1 cellular context compared by ENCODE assay signal in genomic region chr7:2555121-2556052, GRCh38.
TF ChIP-seq lines count a peak whose summit lies in the region.

Gene BRAT1 (minus strand): TSS chr7:2555524. CDS start chr7:2554431, 1,093 bp downstream.

TF ChIP-seq in GM12878, 131 proteins besides CTCF, POLR2A, EP300 and RAD21 (continued from another document and continues in another):
- TF ChIP-seq HSF1 (IDR thresholded peaks at IDR 0.05; ENCODE audit: low read depth, low read length) = 0 out of 2 replicates have a peak, but pooled peaks have one; percentile 29
- TF ChIP-seq ATF7 (IDR thresholded peaks at IDR 0.05; ENCODE audit: low read depth) = peak; percentile 99
- TF ChIP-seq DPF2 (IDR thresholded peaks at IDR 0.05) = peak; percentile 69
- peak; percentile 62; the same call in 1 of the 3 replicates for TF ChIP-seq POU2F2 (IDR thresholded peaks at IDR 0.05; ENCODE audit: borderline replicate concordance, low read depth, low read length)
- TF ChIP-seq, protein P1, sequence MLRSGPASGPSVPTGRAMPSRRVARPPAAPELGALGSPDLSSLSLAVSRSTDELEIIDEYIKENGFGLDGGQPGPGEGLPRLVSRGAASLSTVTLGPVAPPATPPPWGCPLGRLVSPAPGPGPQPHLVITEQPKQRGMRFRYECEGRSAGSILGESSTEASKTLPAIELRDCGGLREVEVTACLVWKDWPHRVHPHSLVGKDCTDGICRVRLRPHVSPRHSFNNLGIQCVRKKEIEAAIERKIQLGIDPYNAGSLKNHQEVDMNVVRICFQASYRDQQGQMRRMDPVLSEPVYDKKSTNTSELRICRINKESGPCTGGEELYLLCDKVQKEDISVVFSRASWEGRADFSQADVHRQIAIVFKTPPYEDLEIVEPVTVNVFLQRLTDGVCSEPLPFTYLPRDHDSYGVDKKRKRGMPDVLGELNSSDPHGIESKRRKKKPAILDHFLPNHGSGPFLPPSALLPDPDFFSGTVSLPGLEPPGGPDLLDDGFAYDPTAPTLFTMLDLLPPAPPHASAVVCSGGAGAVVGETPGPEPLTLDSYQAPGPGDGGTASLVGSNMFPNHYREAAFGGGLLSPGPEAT (IDR thresholded peaks at IDR 0.05; ENCODE audit: low read depth) = peak; percentile 83
- TF ChIP-seq FOXK2 (IDR thresholded peaks at IDR 0.05) = peak; percentile 98
- TF ChIP-seq TARDBP (IDR thresholded peaks at IDR 0.05; ENCODE audit: borderline replicate concordance) = peak; percentile 33; the same call in 1 of the 2 replicates
- peak; percentile 89 for TF ChIP-seq NR2F1 (conservative IDR thresholded peaks at IDR 0.05)
- TF ChIP-seq SREBF1 (IDR thresholded peaks at IDR 0.05; ENCODE audit: low read length) = peak; percentile 96
- peak; percentile 56 for TF ChIP-seq GATAD2B (conservative IDR thresholded peaks at IDR 0.05; ENCODE audit: low read depth)
- TF ChIP-seq BHLHE40 (IDR thresholded peaks at IDR 0.05; ENCODE audit: borderline replicate concordance in 1 of 2, low read depth in 2 of 2, low read length in 1 of 2) = peak; percentile 97 to 99
- no peak; the same call in 1 of the 2 replicates for TF ChIP-seq SPI1 (IDR thresholded peaks at IDR 0.05; ENCODE audit: borderline replicate concordance, insufficient read depth, low read depth, low read length)
- TF ChIP-seq, protein P2, sequence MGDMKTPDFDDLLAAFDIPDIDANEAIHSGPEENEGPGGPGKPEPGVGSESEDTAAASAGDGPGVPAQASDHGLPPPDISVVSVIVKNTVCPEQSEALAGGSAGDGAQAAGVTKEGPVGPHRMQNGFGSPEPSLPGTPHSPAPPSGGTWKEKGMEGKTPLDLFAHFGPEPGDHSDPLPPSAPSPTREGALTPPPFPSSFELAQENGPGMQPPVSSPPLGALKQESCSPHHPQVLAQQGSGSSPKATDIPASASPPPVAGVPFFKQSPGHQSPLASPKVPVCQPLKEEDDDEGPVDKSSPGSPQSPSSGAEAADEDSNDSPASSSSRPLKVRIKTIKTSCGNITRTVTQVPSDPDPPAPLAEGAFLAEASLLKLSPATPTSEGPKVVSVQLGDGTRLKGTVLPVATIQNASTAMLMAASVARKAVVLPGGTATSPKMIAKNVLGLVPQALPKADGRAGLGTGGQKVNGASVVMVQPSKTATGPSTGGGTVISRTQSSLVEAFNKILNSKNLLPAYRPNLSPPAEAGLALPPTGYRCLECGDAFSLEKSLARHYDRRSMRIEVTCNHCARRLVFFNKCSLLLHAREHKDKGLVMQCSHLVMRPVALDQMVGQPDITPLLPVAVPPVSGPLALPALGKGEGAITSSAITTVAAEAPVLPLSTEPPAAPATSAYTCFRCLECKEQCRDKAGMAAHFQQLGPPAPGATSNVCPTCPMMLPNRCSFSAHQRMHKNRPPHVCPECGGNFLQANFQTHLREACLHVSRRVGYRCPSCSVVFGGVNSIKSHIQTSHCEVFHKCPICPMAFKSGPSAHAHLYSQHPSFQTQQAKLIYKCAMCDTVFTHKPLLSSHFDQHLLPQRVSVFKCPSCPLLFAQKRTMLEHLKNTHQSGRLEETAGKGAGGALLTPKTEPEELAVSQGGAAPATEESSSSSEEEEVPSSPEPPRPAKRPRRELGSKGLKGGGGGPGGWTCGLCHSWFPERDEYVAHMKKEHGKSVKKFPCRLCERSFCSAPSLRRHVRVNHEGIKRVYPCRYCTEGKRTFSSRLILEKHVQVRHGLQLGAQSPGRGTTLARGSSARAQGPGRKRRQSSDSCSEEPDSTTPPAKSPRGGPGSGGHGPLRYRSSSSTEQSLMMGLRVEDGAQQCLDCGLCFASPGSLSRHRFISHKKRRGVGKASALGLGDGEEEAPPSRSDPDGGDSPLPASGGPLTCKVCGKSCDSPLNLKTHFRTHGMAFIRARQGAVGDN (IDR thresholded peaks at IDR 0.05) = no peak
- TF ChIP-seq POLR2AphosphoS5 (IDR thresholded peaks at IDR 0.05; ENCODE audit: low read length) = peak; percentile 74; the same call in 1 of the 2 replicates
- TF ChIP-seq IKZF1 (conservative IDR thresholded peaks at IDR 0.05) = peak; percentile 55
- 0 out of 2 replicates have a peak, but pooled peaks have one; percentile 30 for TF ChIP-seq YY1 (IDR thresholded peaks at IDR 0.05; ENCODE audit: low read depth, low read length)
- TF ChIP-seq MEF2B (IDR thresholded peaks at IDR 0.05; ENCODE audit: partially characterized antibody, poor library complexity, severe bottlenecking) = peak; percentile 18
- TF ChIP-seq NRF1 (conservative IDR thresholded peaks at IDR 0.05; ENCODE audit: low read depth, low read length) = no peak
- peak; percentile 53; the same call in 1 of the 2 replicates for TF ChIP-seq TAF1 (IDR thresholded peaks at IDR 0.05; ENCODE audit: borderline replicate concordance, low read depth, low read length)
- no peak; a peak in 1 of 4 replicates for TF ChIP-seq SRF (IDR thresholded peaks at IDR 0.05; ENCODE audit: low read depth in 2 of 2, low read length in 2 of 2)
- TF ChIP-seq, protein P3, sequence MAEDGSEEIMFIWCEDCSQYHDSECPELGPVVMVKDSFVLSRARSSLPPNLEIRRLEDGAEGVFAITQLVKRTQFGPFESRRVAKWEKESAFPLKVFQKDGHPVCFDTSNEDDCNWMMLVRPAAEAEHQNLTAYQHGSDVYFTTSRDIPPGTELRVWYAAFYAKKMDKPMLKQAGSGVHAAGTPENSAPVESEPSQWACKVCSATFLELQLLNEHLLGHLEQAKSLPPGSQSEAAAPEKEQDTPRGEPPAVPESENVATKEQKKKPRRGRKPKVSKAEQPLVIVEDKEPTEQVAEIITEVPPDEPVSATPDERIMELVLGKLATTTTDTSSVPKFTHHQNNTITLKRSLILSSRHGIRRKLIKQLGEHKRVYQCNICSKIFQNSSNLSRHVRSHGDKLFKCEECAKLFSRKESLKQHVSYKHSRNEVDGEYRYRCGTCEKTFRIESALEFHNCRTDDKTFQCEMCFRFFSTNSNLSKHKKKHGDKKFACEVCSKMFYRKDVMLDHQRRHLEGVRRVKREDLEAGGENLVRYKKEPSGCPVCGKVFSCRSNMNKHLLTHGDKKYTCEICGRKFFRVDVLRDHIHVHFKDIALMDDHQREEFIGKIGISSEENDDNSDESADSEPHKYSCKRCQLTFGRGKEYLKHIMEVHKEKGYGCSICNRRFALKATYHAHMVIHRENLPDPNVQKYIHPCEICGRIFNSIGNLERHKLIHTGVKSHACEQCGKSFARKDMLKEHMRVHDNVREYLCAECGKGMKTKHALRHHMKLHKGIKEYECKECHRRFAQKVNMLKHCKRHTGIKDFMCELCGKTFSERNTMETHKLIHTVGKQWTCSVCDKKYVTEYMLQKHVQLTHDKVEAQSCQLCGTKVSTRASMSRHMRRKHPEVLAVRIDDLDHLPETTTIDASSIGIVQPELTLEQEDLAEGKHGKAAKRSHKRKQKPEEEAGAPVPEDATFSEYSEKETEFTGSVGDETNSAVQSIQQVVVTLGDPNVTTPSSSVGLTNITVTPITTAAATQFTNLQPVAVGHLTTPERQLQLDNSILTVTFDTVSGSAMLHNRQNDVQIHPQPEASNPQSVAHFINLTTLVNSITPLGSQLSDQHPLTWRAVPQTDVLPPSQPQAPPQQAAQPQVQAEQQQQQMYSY (CRISPR knock-in tag; IDR thresholded peaks at IDR 0.05) = no peak
- TF ChIP-seq ELK1 (IDR thresholded peaks at IDR 0.05; ENCODE audit: low read depth, low read length) = peak; percentile 47; the same call in 1 of the 2 replicates
- 0 out of 2 replicates have a peak, but pooled peaks have one; percentile 52 for TF ChIP-seq MXI1 (IDR thresholded peaks at IDR 0.05; ENCODE audit: low read depth, low read length)
- 0 out of 2 replicates have a peak, but pooled peaks have one; percentile 27 for TF ChIP-seq TCF3 (IDR thresholded peaks at IDR 0.05; ENCODE audit: borderline replicate concordance, insufficient read depth, low read depth, low read length)
- TF ChIP-seq NKRF (conservative IDR thresholded peaks at IDR 0.05) = peak; percentile 44; the same call in 1 of the 2 replicates
- peak; percentile 48 for TF ChIP-seq RUNX3 (IDR thresholded peaks at IDR 0.05; ENCODE audit: low read length)
- 0 out of 2 replicates have a peak, but pooled peaks have one; percentile 54 for TF ChIP-seq STAT1 (conservative IDR thresholded peaks at IDR 0.05)
- TF ChIP-seq NFYA (IDR thresholded peaks at IDR 0.05; ENCODE audit: borderline replicate concordance, low read depth, low read length) = no peak
- peak; percentile 36 for TF ChIP-seq MYC (IDR thresholded peaks at IDR 0.05; ENCODE audit: insufficient read depth, insufficient read length, insufficient replicate concordance, low read length, severe bottlenecking)
- TF ChIP-seq SIX5 (IDR thresholded peaks at IDR 0.05; ENCODE audit: low read depth, low read length, severe bottlenecking) = peak; percentile 35
- TF ChIP-seq KLF5 (IDR thresholded peaks at IDR 0.05; ENCODE audit: partially characterized antibody) = peak; percentile 99
- TF ChIP-seq, protein P4, sequence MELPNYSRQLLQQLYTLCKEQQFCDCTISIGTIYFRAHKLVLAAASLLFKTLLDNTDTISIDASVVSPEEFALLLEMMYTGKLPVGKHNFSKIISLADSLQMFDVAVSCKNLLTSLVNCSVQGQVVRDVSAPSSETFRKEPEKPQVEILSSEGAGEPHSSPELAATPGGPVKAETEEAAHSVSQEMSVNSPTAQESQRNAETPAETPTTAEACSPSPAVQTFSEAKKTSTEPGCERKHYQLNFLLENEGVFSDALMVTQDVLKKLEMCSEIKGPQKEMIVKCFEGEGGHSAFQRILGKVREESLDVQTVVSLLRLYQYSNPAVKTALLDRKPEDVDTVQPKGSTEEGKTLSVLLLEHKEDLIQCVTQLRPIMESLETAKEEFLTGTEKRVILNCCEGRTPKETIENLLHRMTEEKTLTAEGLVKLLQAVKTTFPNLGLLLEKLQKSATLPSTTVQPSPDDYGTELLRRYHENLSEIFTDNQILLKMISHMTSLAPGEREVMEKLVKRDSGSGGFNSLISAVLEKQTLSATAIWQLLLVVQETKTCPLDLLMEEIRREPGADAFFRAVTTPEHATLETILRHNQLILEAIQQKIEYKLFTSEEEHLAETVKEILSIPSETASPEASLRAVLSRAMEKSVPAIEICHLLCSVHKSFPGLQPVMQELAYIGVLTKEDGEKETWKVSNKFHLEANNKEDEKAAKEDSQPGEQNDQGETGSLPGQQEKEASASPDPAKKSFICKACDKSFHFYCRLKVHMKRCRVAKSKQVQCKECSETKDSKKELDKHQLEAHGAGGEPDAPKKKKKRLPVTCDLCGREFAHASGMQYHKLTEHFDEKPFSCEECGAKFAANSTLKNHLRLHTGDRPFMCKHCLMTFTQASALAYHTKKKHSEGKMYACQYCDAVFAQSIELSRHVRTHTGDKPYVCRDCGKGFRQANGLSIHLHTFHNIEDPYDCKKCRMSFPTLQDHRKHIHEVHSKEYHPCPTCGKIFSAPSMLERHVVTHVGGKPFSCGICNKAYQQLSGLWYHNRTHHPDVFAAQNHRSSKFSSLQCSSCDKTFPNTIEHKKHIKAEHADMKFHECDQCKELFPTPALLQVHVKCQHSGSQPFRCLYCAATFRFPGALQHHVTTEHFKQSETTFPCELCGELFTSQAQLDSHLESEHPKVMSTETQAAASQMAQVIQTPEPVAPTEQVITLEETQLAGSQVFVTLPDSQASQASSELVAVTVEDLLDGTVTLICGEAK (IDR thresholded peaks at IDR 0.05; ENCODE audit: borderline replicate concordance) = peak; percentile 48; the same call in 1 of the 2 replicates
- TF ChIP-seq NBN (IDR thresholded peaks at IDR 0.05) = peak; percentile 89
- TF ChIP-seq, protein P5, sequence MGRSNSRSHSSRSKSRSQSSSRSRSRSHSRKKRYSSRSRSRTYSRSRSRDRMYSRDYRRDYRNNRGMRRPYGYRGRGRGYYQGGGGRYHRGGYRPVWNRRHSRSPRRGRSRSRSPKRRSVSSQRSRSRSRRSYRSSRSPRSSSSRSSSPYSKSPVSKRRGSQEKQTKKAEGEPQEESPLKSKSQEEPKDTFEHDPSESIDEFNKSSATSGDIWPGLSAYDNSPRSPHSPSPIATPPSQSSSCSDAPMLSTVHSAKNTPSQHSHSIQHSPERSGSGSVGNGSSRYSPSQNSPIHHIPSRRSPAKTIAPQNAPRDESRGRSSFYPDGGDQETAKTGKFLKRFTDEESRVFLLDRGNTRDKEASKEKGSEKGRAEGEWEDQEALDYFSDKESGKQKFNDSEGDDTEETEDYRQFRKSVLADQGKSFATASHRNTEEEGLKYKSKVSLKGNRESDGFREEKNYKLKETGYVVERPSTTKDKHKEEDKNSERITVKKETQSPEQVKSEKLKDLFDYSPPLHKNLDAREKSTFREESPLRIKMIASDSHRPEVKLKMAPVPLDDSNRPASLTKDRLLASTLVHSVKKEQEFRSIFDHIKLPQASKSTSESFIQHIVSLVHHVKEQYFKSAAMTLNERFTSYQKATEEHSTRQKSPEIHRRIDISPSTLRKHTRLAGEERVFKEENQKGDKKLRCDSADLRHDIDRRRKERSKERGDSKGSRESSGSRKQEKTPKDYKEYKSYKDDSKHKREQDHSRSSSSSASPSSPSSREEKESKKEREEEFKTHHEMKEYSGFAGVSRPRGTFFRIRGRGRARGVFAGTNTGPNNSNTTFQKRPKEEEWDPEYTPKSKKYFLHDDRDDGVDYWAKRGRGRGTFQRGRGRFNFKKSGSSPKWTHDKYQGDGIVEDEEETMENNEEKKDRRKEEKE (IDR thresholded peaks at IDR 0.05) = peak; percentile 94
- peak; percentile 98 for TF ChIP-seq JUND (IDR thresholded peaks at IDR 0.05; ENCODE audit: low read depth, low read length)
- TF ChIP-seq RELA (IDR thresholded peaks at IDR 0.05; ENCODE audit: borderline replicate concordance, partially characterized antibody) = peak; percentile 32
